Comparison of ENCODE assay signal across 10 cellular contexts in the genomic region with DNA sequence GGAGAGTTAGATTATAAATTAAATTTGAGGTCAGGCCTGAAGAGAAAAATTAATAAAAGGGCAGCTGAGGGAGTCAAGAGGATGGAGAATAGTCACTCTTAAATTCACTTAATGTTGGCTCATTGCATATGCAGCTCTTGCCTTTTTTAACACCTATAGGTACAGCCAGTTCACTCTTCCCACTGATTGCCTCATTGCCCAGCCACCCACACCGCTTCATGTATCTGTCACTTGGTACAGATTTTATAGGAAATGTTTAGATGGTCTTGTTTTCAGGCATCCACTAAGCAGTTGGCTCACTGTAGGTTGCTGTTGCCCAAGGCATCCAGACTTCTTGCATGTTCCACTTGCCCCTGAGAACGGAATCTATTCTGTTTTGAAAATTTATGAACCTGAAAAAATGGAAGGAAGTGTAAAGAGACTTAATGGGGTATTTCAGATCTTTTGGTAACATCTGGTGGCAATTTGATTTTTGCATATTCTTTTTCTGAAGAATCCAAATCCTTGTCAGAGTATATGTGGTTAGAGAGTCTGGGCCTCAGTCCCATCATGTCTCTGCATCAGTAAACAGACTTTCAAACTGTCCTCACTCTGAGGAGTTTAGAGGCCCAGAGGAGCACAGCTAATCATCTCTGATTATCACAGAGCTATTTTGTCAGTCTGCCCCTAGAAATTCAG.
A peak's percentile ranks its signal among the peaks of the same experiment; 100 is the strongest.
DNase-seq lines count a peak whose midpoint lies in the region; ATAC-seq, FAIRE-seq and TF ChIP-seq lines count a peak whose summit lies in the region.
"Had no signal": no experiment of that assay in that cellular context is flagged by ENCODE, and none has a peak within 500 bp of the region (broad histone marks: within the 10 kb centered on the region; RNA-seq: fewer than 3 reads in every experiment).

No MANE protein-coding gene starts in this region.

- peaks cover 0 to 17% (median 12%) of the 10 kb centered on the region in 9 donors for H3K36me3 ChIP-seq in heart left ventricle

- intact Hi-C loops in dorsolateral prefrontal cortex (cut with DNase I) = no loop called here
- intact Hi-C loops in heart left ventricle (cut with DNase I) = no loop called here

- no peak for TF ChIP-seq POLR2A in heart left ventricle (IDR thresholded peaks at IDR 0.05)

- peak overlapping the region; percentile 94 for H3K27ac Mint-ChIP-seq in T-helper 2 cell treated with Interferon-gamma antibody and Interleukin-4, amounts not matched to agents 5 μg/mL and 100 μg/mL, for 36 hours

- no peak overlapping the region for H3K4me3 ChIP-seq in dorsolateral prefrontal cortex
- H3K4me3 ChIP-seq in heart left ventricle = no peak overlapping the region
- H3K4me3 ChIP-seq: GM23248 had no signal

- H3K27me3 Mint-ChIP-seq in T-helper 2 cell treated with Interferon-gamma antibody and Interleukin-4, amounts not matched to agents 5 μg/mL and 100 μg/mL, for 36 hours (ENCODE audit: low read depth) = no peaks in the 10 kb centered on the region

- H3K4me1 ChIP-seq in heart left ventricle = peaks cover 0 to 49% (median 26%) of the 10 kb centered on the region in 12 donors

- H3K27me3 ChIP-seq in dorsolateral prefrontal cortex (no peaks in the 10 kb centered on the region), heart left ventricle (no peaks in the 10 kb centered on the region)

- WGBS in heart left ventricle, 4 donors = 89 to 98% (median 94%) methylated on average over 2 of the region's 2 CpGs

- peaks cover 79% of the 10 kb centered on the region for H3K4me1 Mint-ChIP-seq in T-helper 2 cell treated with Interferon-gamma antibody and Interleukin-4, amounts not matched to agents 5 μg/mL and 100 μg/mL, for 36 hours (ENCODE audit: low read depth)

- H3K4me3 Mint-ChIP-seq in T-helper 2 cell treated with Interferon-gamma antibody and Interleukin-4, amounts not matched to agents 5 μg/mL and 100 μg/mL, for 36 hours = peak overlapping the region; percentile 82

- H3K9me3 ChIP-seq in heart left ventricle = no peaks in the 10 kb centered on the region

- H3K9me3 Mint-ChIP-seq in T-helper 2 cell treated with Interferon-gamma antibody and Interleukin-4, amounts not matched to agents 5 μg/mL and 100 μg/mL, for 36 hours = no peaks in the 10 kb centered on the region

- no peak for DNase-seq in GM18507 (ENCODE audit: extremely low spot score, insufficient read length, low read depth)
- peak; percentile 40 for DNase-seq in T-helper 2 cell treated with Interferon-gamma antibody and Interleukin-4, amounts not matched to agents 5 μg/mL and 100 μg/mL, for 36 hours (ENCODE audit: low spot score)
- peak in 6 of 10 donors; percentile 17 to 55 (median 50) for DNase-seq in dorsolateral prefrontal cortex
- peak in 2 of 3 donors; percentile 27 to 33 for DNase-seq in stimulated activated CD4-positive, alpha-beta T cell treated with anti-CD3 and anti-CD28 coated beads, TNF-alpha, amount 100 ng/mL, for 48 hours (ENCODE audit: low read depth in 3 of 3)
- DNase-seq in HCEC 1CT = no peak
- no peak for DNase-seq in left lobe of liver (ENCODE audit: low spot score)
- no peak for DNase-seq in epidermal melanocyte (ENCODE audit: insufficient read length, low spot score)
- no peak for DNase-seq in heart left ventricle
- DNase-seq: GM23248, NCI-H2081 had no signal

- peaks cover 19% of the 10 kb centered on the region for H3K36me3 Mint-ChIP-seq in T-helper 2 cell treated with Interferon-gamma antibody and Interleukin-4, amounts not matched to agents 5 μg/mL and 100 μg/mL, for 36 hours (ENCODE audit: low read depth)

- TF ChIP-seq CTCF in dorsolateral prefrontal cortex (IDR thresholded peaks at IDR 0.05 in 54 of 56, conservative IDR thresholded peaks at IDR 0.05 in 2 of 56; ENCODE audit: low read depth in 1 of 56, partially characterized antibody in 56 of 56) = no peak
- no peak for TF ChIP-seq CTCF in heart left ventricle (IDR thresholded peaks at IDR 0.05)

- FAIRE-seq in GM18507 (lab: Jason Lieb, UNC) = peak; percentile 63

- ATAC-seq in left lobe of liver (no peak), heart left ventricle (no peak)

- H3K27ac ChIP-seq in dorsolateral prefrontal cortex (peak overlapping the region in 52 of 59 donors; percentile 1 to 86 (median 63)), heart left ventricle (peak overlapping the region in 2 of 12 donors; percentile 14 to 71)
- H3K27ac ChIP-seq: GM23248 had no signal

Comparison
In these comparisons a context has a peak if more than half of its experiments do, and no peak if none do; other contexts are left out.
1. DNase-seq: peak in T-helper 2 cell treated with Interferon-gamma antibody and Interleukin-4, amounts not matched to agents 5 μg/mL and 100 μg/mL, for 36 hours (single experiment), dorsolateral prefrontal cortex (6 of 10) and stimulated activated CD4-positive, alpha-beta T cell treated with anti-CD3 and anti-CD28 coated beads, TNF-alpha, amount 100 ng/mL, for 48 hours (2 of 3); none in GM18507 (single experiment), HCEC 1CT (single experiment), left lobe of liver (single experiment), epidermal melanocyte (single experiment) and heart left ventricle (0 of 5).